8 cellular contexts compared by ENCODE assay signal in the genomic region with DNA sequence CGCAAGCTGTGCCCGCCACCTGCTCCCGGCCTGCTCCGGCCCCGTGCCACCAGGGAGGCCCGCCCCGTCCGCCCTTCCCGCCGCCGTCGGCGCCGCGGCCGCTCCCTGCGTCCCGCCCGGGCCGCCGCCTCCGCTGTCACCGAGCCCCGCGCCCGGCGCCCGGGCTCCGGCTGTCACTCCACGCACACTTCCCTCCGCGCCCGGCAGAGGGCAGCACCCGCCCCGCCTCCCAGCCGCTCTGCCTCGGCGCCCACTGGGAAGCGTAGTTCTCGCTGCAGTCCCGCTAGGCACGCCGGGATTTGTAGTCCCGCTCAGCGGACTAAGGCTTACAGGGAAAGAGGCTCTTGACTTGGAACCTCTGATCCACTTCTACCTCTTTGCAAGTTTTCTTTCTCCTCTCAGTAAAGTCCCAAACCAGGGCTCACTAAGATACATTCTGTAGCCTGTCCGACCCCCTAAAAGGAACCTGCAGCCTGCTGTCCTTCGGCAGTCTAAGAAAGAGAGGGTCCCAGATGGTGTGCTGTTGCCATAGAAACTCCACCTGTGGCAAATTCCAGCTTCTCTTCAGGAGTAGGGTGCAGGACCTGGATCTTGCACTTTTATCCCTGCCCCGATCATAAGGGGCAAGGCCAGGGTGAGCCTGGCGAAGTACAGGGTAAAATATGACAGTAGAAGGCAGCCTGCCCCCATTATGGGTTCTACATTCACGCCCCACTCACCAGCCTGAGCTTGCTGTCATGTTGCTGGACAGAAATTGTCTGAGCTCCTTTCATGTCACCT. TPM values are rescaled to one million over a fixed set of nuclear protein-coding genes. Genes with fewer than 3 reads are reported as not detected.
A peak's percentile ranks its signal among the peaks of the same experiment; 100 is the strongest.
DNase-seq lines count a peak whose midpoint lies in the region; ATAC-seq and TF ChIP-seq lines count a peak whose summit lies in the region.

A gene (minus strand): TSS at position 182 of the 780 bp plus-strand sequence. CDS start 44,395 bp downstream, outside the sequence.

- peaks cover 0 to 13% (median 7%) of the 10 kb centered on the region in 4 donors for H3K4me1 ChIP-seq in liver (ENCODE audit: control insufficient read depth in 4 of 4, insufficient read depth in 4 of 4, low read length in 3 of 4)

- POLR2A ChIA-PET in BJ (lab: Charles Lee), result no interaction called here

- H3K9me3 ChIP-seq in liver (ENCODE audit: control insufficient read depth in 4 of 4, low read length in 3 of 4), result no peaks in the 10 kb centered on the region

- peak within 1 kb of the TSS; percentile 85 for H3K27ac Mint-ChIP-seq in dendritic cell treated with granulocyte-macrophage colony-stimulating factor and Interleukin-4, amounts not matched to agents 40 ng/mL and 50 ng/mL, for 4 days

- peak within 1 kb of the TSS; percentile 81 to 90 for H3K27ac ChIP-seq in liver (ENCODE audit: low read depth in 1 of 2, low read length in 2 of 2)

- DNase-seq in BJ (ENCODE audit: low read depth) (peak; percentile 36), GM19240 (ENCODE audit: insufficient read length, low spot score) (peak; percentile 97), NCI-H526 treated with DMSO at 0.1 percent for 48 hours (lab: John Stamatoyannopoulos, UW) (peak; percentile 67)
- DNase-seq in activated CD4-positive, alpha-beta T cell treated with anti-CD3 and anti-CD28 coated beads, Interleukin-2, amount 50 U/mL, for 4 hours, result peak; percentile 91 to 92
- DNase-seq in stimulated activated CD4-positive, alpha-beta T cell treated with anti-CD3 and anti-CD28 coated beads, Interleukin-4, amount 100 ng/mL, for 24 hours, result peak; percentile 94

- H3K4me3 ChIP-seq in BJ (ENCODE audit: low read depth, low read length), result peak within 1 kb of the TSS; percentile 85
- peak within 1 kb of the TSS; percentile 62 to 84 (median 77) for H3K4me3 ChIP-seq in liver (ENCODE audit: low read depth in 1 of 3, low read length in 3 of 3)

- peak; percentile 84 for TF ChIP-seq CTCF in BJ (IDR thresholded peaks at IDR 0.05; ENCODE audit: insufficient read depth, low read depth, low read length)
- TF ChIP-seq CTCF in liver (IDR thresholded peaks at IDR 0.05; ENCODE audit: low read depth, low read length, missing input control), result peak; percentile 97

- ATAC-seq in HG03460 (IDR thresholded peaks at IDR 0.05; ENCODE audit: unreplicated experiment), result peak; percentile 34

- peaks cover 43% of the 10 kb centered on the region for H3K4me1 Mint-ChIP-seq in dendritic cell treated with granulocyte-macrophage colony-stimulating factor and Interleukin-4, amounts not matched to agents 40 ng/mL and 50 ng/mL, for 4 days (ENCODE audit: low read depth)

- H3K9me3 Mint-ChIP-seq in dendritic cell treated with granulocyte-macrophage colony-stimulating factor and Interleukin-4, amounts not matched to agents 40 ng/mL and 50 ng/mL, for 4 days, result no peaks in the 10 kb centered on the region

- intact Hi-C loops in dendritic cell treated with granulocyte-macrophage colony-stimulating factor and Interleukin-4, amounts not matched to agents 40 ng/mL and 50 ng/mL, for 4 days (cut with micrococcal nuclease), result loop anchor here (2.0 kb wide), 1 partner anchor 51 kb away; a partner anchor contains a TSS

- no peaks in the 10 kb centered on the region for H3K27me3 Mint-ChIP-seq in dendritic cell treated with granulocyte-macrophage colony-stimulating factor and Interleukin-4, amounts not matched to agents 40 ng/mL and 50 ng/mL, for 4 days

- CTCF ChIA-PET in BJ (lab: Yijun Ruan, JAX), result interaction anchor here (0.6 to 3.3 kb wide), 14 partner anchors 12 to 367 kb away, joined by 4 to 28 read pairs (median 7); a partner anchor contains a TSS

- H3K9ac ChIP-seq in liver (ENCODE audit: low read depth in 1 of 2, low read length in 2 of 2), result peak within 1 kb of the TSS in 1 of 2 donors; percentile 47

- peaks cover 6% of the 10 kb centered on the region for H3K36me3 Mint-ChIP-seq in dendritic cell treated with granulocyte-macrophage colony-stimulating factor and Interleukin-4, amounts not matched to agents 40 ng/mL and 50 ng/mL, for 4 days (ENCODE audit: low read depth)

- peak within 1 kb of the TSS; percentile 83 for H3K4me3 Mint-ChIP-seq in dendritic cell treated with granulocyte-macrophage colony-stimulating factor and Interleukin-4, amounts not matched to agents 40 ng/mL and 50 ng/mL, for 4 days

- 7% methylated on average over 50 of the region's 50 CpGs for WGBS in liver

- H3K27me3 ChIP-seq in BJ (ENCODE audit: control insufficient read depth, insufficient read depth, low read length) (no peaks in the 10 kb centered on the region; the same call in 1 of the 2 replicates), liver (ENCODE audit: control insufficient read depth in 4 of 4, insufficient read depth in 4 of 4, low read length in 3 of 4) (no peaks in the 10 kb centered on the region)

- no peaks in the 10 kb centered on the region for H3K36me3 ChIP-seq in BJ (ENCODE audit: control insufficient read depth, insufficient read depth, low read length)
- no peaks in the 10 kb centered on the region for H3K36me3 ChIP-seq in liver (ENCODE audit: control insufficient read depth in 4 of 4, insufficient read depth in 3 of 4, low read depth in 1 of 4, low read length in 3 of 4)

- TF ChIP-seq RAD21 in liver (IDR thresholded peaks at IDR 0.05), result peak; percentile 47 to 70

TF ChIP-seq in liver, 16 proteins besides CTCF, POLR2A, EP300 and RAD21:
- TF ChIP-seq NR2F2 (IDR thresholded peaks at IDR 0.05) (no peak), YY1 (IDR thresholded peaks at IDR 0.05) (peak; percentile 41), SP1 (IDR thresholded peaks at IDR 0.05) (no peak), GABPA (IDR thresholded peaks at IDR 0.05 in 1 of 2, conservative IDR thresholded peaks at IDR 0.05 in 1 of 2) (peak in 1 of 2 donors; percentile 72)
- TF ChIP-seq, protein P1, sequence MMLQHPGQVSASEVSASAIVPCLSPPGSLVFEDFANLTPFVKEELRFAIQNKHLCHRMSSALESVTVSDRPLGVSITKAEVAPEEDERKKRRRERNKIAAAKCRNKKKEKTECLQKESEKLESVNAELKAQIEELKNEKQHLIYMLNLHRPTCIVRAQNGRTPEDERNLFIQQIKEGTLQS (IDR thresholded peaks at IDR 0.05), result no peak
TF ChIP-seq in liver: peak in this region for 2.

RNA-seq across cellular contexts. Expression of the gene that starts here (rescaled TPM):
- polyA plus RNA-seq in BJ (2011; rRNA removed) (13.2 and 21.9 TPM in 2 replicates), liver (1 to 10 TPM; 3.0 to 4.6 TPM)
- 18.1 and 25.8 TPM in 2 replicates for polyA minus RNA-seq in BJ (2011; rRNA and poly(A)+ RNA removed)
- 1 to 10 TPM; 1.1 to 6.2 TPM for total RNA-seq in liver

Comparison
In these comparisons a context has a peak if more than half of its experiments do, and no peak if none do; other contexts are left out.
1. Peak in every context shown above with its lines: DNase-seq, ATAC-seq, H3K4me3 ChIP-seq and H3K27ac ChIP-seq.
2. DNase-seq: peak in every context shown above with its lines; median percentile 97 in GM19240; 94 in stimulated activated CD4-positive, alpha-beta T cell treated with anti-CD3 and anti-CD28 coated beads, Interleukin-4, amount 100 ng/mL, for 24 hours; 92 in activated CD4-positive, alpha-beta T cell treated with anti-CD3 and anti-CD28 coated beads, Interleukin-2, amount 50 U/mL, for 4 hours; 67 in NCI-H526 treated with DMSO at 0.1 percent for 48 hours; 36 in BJ.